8 cellular contexts compared by ENCODE assay signal in genomic region chr1:200184196-200184595, GRCh38.
DNase-seq lines count a peak whose midpoint lies in the region; ATAC-seq and TF ChIP-seq lines count a peak whose summit lies in the region.

No MANE protein-coding gene starts in this region.

- TF ChIP-seq CTCF in hepatocyte (IDR thresholded peaks at IDR 0.05; ENCODE audit: poor library complexity): no peak

- no peaks in the 10 kb centered on the region for H3K36me3 ChIP-seq in hepatocyte (replicated peaks; ENCODE audit: insufficient read depth, low read depth)

- no peaks in the 10 kb centered on the region for H3K4me1 ChIP-seq in hepatocyte (ENCODE audit: insufficient read depth)

- no peaks in the 10 kb centered on the region for H3K27me3 ChIP-seq in hepatocyte

- no peak overlapping the region for H3K4me3 ChIP-seq in hepatocyte

- no peaks in the 10 kb centered on the region for H4K20me1 ChIP-seq in hepatocyte (ENCODE audit: insufficient read depth, poor library complexity, severe bottlenecking)

- H3K79me2 ChIP-seq in hepatocyte: no peaks in the 10 kb centered on the region

- WGBS in hepatocyte (ENCODE audit: low lambda C conversion rate, missing lambda C conversion rate): 63% methylated on average over 4 of the region's 4 CpGs

- no peaks in the 10 kb centered on the region for H3K9me2 ChIP-seq in hepatocyte (replicated peaks; ENCODE audit: insufficient read depth)

- H3K4me2 ChIP-seq in hepatocyte: no peak overlapping the region

- no peak overlapping the region for H3K27ac ChIP-seq in hepatocyte

- H2AFZ ChIP-seq in hepatocyte: no peak overlapping the region

- no peaks in the 10 kb centered on the region for H3K9me3 ChIP-seq in hepatocyte (ENCODE audit: low read depth)

- no peak for ATAC-seq in GM18858 (IDR thresholded peaks at IDR 0.05; ENCODE audit: unreplicated experiment)
- no peak for ATAC-seq in GM18867 (IDR thresholded peaks at IDR 0.05; ENCODE audit: unreplicated experiment)

- DNase-seq in COR-L47 (lab: John Stamatoyannopoulos, UW): peak; percentile 78
- DNase-seq in NCI-H1092 treated with DMSO at 0.1 percent for 48 hours (lab: John Stamatoyannopoulos, UW): peak; percentile 32
- DNase-seq in UCSD-AML1 (lab: John Stamatoyannopoulos, UW; ENCODE audit: unreplicated experiment): peak; percentile 65
- DNase-seq in hepatocyte (ENCODE audit: low spot score): peak; percentile 40
- DNase-seq in ureter (ENCODE audit: low spot score): peak; percentile 85
- DNase-seq in activated CD4-positive, alpha-beta T cell treated with anti-CD3 and anti-CD28 coated beads for 1 hour: no peak
